21 cellular contexts compared by ENCODE assay signal in genomic region chr17:28917465-28917864, GRCh38. TPM values are rescaled to one million over a fixed set of nuclear protein-coding genes. Genes with fewer than 3 reads are reported as not detected.
DNase-seq lines count a peak whose midpoint lies in the region; ATAC-seq and TF ChIP-seq lines count a peak whose summit lies in the region.
"Had no signal": no experiment of that assay in that cellular context is flagged by ENCODE, and none has a peak within 500 bp of the region (broad histone marks: within the 10 kb centered on the region; RNA-seq: fewer than 3 reads in every experiment).

No MANE protein-coding gene starts in this region.

- H3K4me1 ChIP-seq in breast epithelium (no peaks in the 10 kb centered on the region), HUES64 (ENCODE audit: insufficient read depth, low read length) (no peaks in the 10 kb centered on the region)
- H3K4me1 ChIP-seq: HAP-1 had no signal

- H3K4me1 Mint-ChIP-seq in MCF 10A (ENCODE audit: insufficient read depth, unreplicated experiment), result peaks cover 9% of the 10 kb centered on the region
- no peaks in the 10 kb centered on the region for H3K4me1 Mint-ChIP-seq in glutamatergic neuron (ENCODE audit: low read depth, unreplicated experiment)
- H3K4me1 Mint-ChIP-seq in stimulated activated effector memory CD8-positive, alpha-beta T cell treated with anti-CD3 and anti-CD28 coated beads, Interleukin-12 subunit alpha, Interleukin-12 subunit beta, amount 100 ng/mL, for 72 hours, result peaks cover 10% of the 10 kb centered on the region
- peaks cover 8% of the 10 kb centered on the region for H3K4me1 Mint-ChIP-seq in activated CD8-positive, alpha-beta memory T cell treated with anti-CD3 and anti-CD28 coated beads, Interleukin-2, amount 10 ng/mL, durations not matched to agents 7 days and 5 days
- no peaks in the 10 kb centered on the region for H3K4me1 Mint-ChIP-seq in endothelial cell (ENCODE audit: unreplicated experiment)

- H3K27ac ChIP-seq in breast epithelium (peak overlapping the region; percentile 49 to 50), HUES64 (ENCODE audit: low read depth, low read length) (peak overlapping the region; percentile 8; the same call in 1 of the 2 replicates)

- no peaks in the 10 kb centered on the region for H3K9me3 ChIP-seq in breast epithelium
- H3K9me3 ChIP-seq in HUES64 (ENCODE audit: insufficient read depth, low read depth, low read length), result no peaks in the 10 kb centered on the region
- H3K9me3 ChIP-seq: HAP-1 had no signal

- ATAC-seq in stimulated activated effector memory CD8-positive, alpha-beta T cell treated with anti-CD3 and anti-CD28 coated beads, Interleukin-12 subunit alpha, Interleukin-12 subunit beta, amount 100 ng/mL, for 72 hours, result no peak
- ATAC-seq in activated CD8-positive, alpha-beta memory T cell treated with anti-CD3 and anti-CD28 coated beads, Interleukin-2, amount 10 ng/mL, durations not matched to agents 7 days and 5 days, result no peak

- no peak overlapping the region for H3K4me3 ChIP-seq in breast epithelium
- H3K4me3 ChIP-seq in HUES64 (ENCODE audit: low read length), result no peak overlapping the region
- H3K4me3 ChIP-seq: HAP-1 had no signal

- no peak overlapping the region for H3K4me3 Mint-ChIP-seq in MCF 10A (ENCODE audit: unreplicated experiment)
- H3K4me3 Mint-ChIP-seq in glutamatergic neuron (ENCODE audit: unreplicated experiment), result no peak overlapping the region
- H3K4me3 Mint-ChIP-seq in stimulated activated effector memory CD8-positive, alpha-beta T cell treated with anti-CD3 and anti-CD28 coated beads, Interleukin-12 subunit alpha, Interleukin-12 subunit beta, amount 100 ng/mL, for 72 hours, result no peak overlapping the region
- H3K4me3 Mint-ChIP-seq in activated CD8-positive, alpha-beta memory T cell treated with anti-CD3 and anti-CD28 coated beads, Interleukin-2, amount 10 ng/mL, durations not matched to agents 7 days and 5 days, result no peak overlapping the region
- H3K4me3 Mint-ChIP-seq in endothelial cell (ENCODE audit: unreplicated experiment), result no peak overlapping the region

- intact Hi-C loops in breast epithelium (cut with DNase I; ENCODE audit: low total_unique reads), result no loop called here
- intact Hi-C loops in MCF 10A (cut with micrococcal nuclease), result loop anchor here (5.0 kb wide), 1 partner anchor 155 kb away; no protein-coding TSS in a partner anchor

- no peak for TF ChIP-seq POLR2A in breast epithelium (IDR thresholded peaks at IDR 0.05)

- H3K9ac ChIP-seq in HUES64 (ENCODE audit: low read depth, low read length), result no peak overlapping the region

- no peak for TF ChIP-seq CTCF in breast epithelium (IDR thresholded peaks at IDR 0.05)
- no peak for TF ChIP-seq CTCF in MCF 10A (IDR thresholded peaks at IDR 0.05; ENCODE audit: unreplicated experiment)
- no peak for TF ChIP-seq CTCF in glutamatergic neuron (IDR thresholded peaks at IDR 0.05; ENCODE audit: partially characterized antibody, unreplicated experiment)
- no peak for TF ChIP-seq CTCF in endothelial cell (IDR thresholded peaks at IDR 0.05; ENCODE audit: unreplicated experiment)

- POLR2A ChIA-PET in MCF 10A (lab: Yijun Ruan, JAX), result no interaction called here

- no peak overlapping the region for H3K27ac Mint-ChIP-seq in MCF 10A (ENCODE audit: low read depth, unreplicated experiment)
- H3K27ac Mint-ChIP-seq in glutamatergic neuron (ENCODE audit: unreplicated experiment), result peak overlapping the region; percentile 64
- peak overlapping the region; percentile 70 for H3K27ac Mint-ChIP-seq in stimulated activated effector memory CD8-positive, alpha-beta T cell treated with anti-CD3 and anti-CD28 coated beads, Interleukin-12 subunit alpha, Interleukin-12 subunit beta, amount 100 ng/mL, for 72 hours
- H3K27ac Mint-ChIP-seq in activated CD8-positive, alpha-beta memory T cell treated with anti-CD3 and anti-CD28 coated beads, Interleukin-2, amount 10 ng/mL, durations not matched to agents 7 days and 5 days, result no peak overlapping the region
- no peak overlapping the region for H3K27ac Mint-ChIP-seq in endothelial cell (ENCODE audit: unreplicated experiment)

- H3K36me3 Mint-ChIP-seq in MCF 10A (ENCODE audit: insufficient read depth, unreplicated experiment) (peaks cover 99% of the 10 kb centered on the region), glutamatergic neuron (ENCODE audit: unreplicated experiment) (peaks cover 10% of the 10 kb centered on the region), endothelial cell (ENCODE audit: low read depth, unreplicated experiment) (peaks cover 55% of the 10 kb centered on the region)
- peaks cover 100% of the 10 kb centered on the region for H3K36me3 Mint-ChIP-seq in stimulated activated effector memory CD8-positive, alpha-beta T cell treated with anti-CD3 and anti-CD28 coated beads, Interleukin-12 subunit alpha, Interleukin-12 subunit beta, amount 100 ng/mL, for 72 hours
- peaks cover 65% of the 10 kb centered on the region for H3K36me3 Mint-ChIP-seq in activated CD8-positive, alpha-beta memory T cell treated with anti-CD3 and anti-CD28 coated beads, Interleukin-2, amount 10 ng/mL, durations not matched to agents 7 days and 5 days

- 95% methylated on average over 5 of the region's 5 CpGs for WGBS in HUES64

- H3K27me3 Mint-ChIP-seq in MCF 10A (ENCODE audit: insufficient read depth, unreplicated experiment) (no peaks in the 10 kb centered on the region), glutamatergic neuron (ENCODE audit: unreplicated experiment) (peaks cover 4% of the 10 kb centered on the region), endothelial cell (ENCODE audit: unreplicated experiment) (peaks cover 2% of the 10 kb centered on the region)
- H3K27me3 Mint-ChIP-seq in activated CD8-positive, alpha-beta memory T cell treated with anti-CD3 and anti-CD28 coated beads, Interleukin-2, amount 10 ng/mL, durations not matched to agents 7 days and 5 days, result no peaks in the 10 kb centered on the region

- no TSS peak for BruUV-seq in MCF 10A (replicated peaks; lab: Mats Ljungman, UMichigan)

- H3K9me3 Mint-ChIP-seq in MCF 10A (ENCODE audit: unreplicated experiment) (peaks cover 10% of the 10 kb centered on the region), glutamatergic neuron (ENCODE audit: unreplicated experiment) (peaks cover 1% of the 10 kb centered on the region), endothelial cell (ENCODE audit: unreplicated experiment) (no peaks in the 10 kb centered on the region)
- H3K9me3 Mint-ChIP-seq in stimulated activated effector memory CD8-positive, alpha-beta T cell treated with anti-CD3 and anti-CD28 coated beads, Interleukin-12 subunit alpha, Interleukin-12 subunit beta, amount 100 ng/mL, for 72 hours, result peaks cover 7% of the 10 kb centered on the region
- H3K9me3 Mint-ChIP-seq in activated CD8-positive, alpha-beta memory T cell treated with anti-CD3 and anti-CD28 coated beads, Interleukin-2, amount 10 ng/mL, durations not matched to agents 7 days and 5 days (ENCODE audit: low read depth), result no peaks in the 10 kb centered on the region

- H3K27me3 ChIP-seq in breast epithelium (no peaks in the 10 kb centered on the region), HUES64 (ENCODE audit: insufficient read depth, low read length) (no peaks in the 10 kb centered on the region)

- H3K36me3 ChIP-seq in breast epithelium, result peaks cover 6% of the 10 kb centered on the region
- peaks cover 96% of the 10 kb centered on the region for H3K36me3 ChIP-seq in HUES64 (ENCODE audit: insufficient read depth, low read length)

- CTCF ChIA-PET in MCF 10A (lab: Yijun Ruan, JAX), result interaction anchor here (0.6 to 2.8 kb wide), 8 partner anchors 8 to 191 kb away, joined by 3 to 22 read pairs (median 4); partner anchors contain the start of gene FLOT2
- CTCF ChIA-PET in activated CD8-positive, alpha-beta memory T cell treated with anti-CD3 and anti-CD28 coated beads, Interleukin-2, amount 10 ng/mL, durations not matched to agents 7 days and 5 days (lab: Charles Lee), result interaction anchor here (1.5 to 4.0 kb wide), 5 partner anchors 10 to 154 kb away, joined by 3 to 18 read pairs (median 7); partner anchors contain the start of gene DHRS13

- DNase-seq in breast epithelium (ENCODE audit: low spot score in 2 of 2) (no peak), MCF 10A (ENCODE audit: unreplicated experiment) (no peak), glutamatergic neuron (no peak), NOMO-1 treated with dmso at 0.1 percent for 144 hours (lab: John Stamatoyannopoulos, UW; ENCODE audit: unreplicated experiment) (no peak), endothelial cell (ENCODE audit: low spot score) (no peak)
- no peak for DNase-seq in stimulated activated effector memory CD8-positive, alpha-beta T cell treated with anti-CD3 and anti-CD28 coated beads, Interleukin-12 subunit alpha, Interleukin-12 subunit beta, amount 100 ng/mL, for 72 hours (ENCODE audit: low spot score in 2 of 2)
- DNase-seq in activated CD8-positive, alpha-beta memory T cell treated with anti-CD3 and anti-CD28 coated beads, Interleukin-2, amount 10 ng/mL, durations not matched to agents 7 days and 5 days, result no peak
- DNase-seq: activated CD4-positive, CD25-positive, alpha-beta regulatory T cell; activated naive CD4-positive, alpha-beta T cell treated with anti-CD3 and anti-CD28 coated beads, Interleukin-2, amount 50 U/mL, for 16 hours; C1 segment of cervical spinal cord; DMS153; KBM-7; kidney; mammary epithelial cell; NCI-H1694; NCI-H526; stimulated activated CD4-positive, alpha-beta T cell treated with anti-CD3 and anti-CD28 coated beads, Interleukin-15, amount 100 ng/mL, for 24 hours; substantia nigra; T-helper 2 cell had no signal

RNA-seq across cellular contexts. Expression of gene DHRS13, which starts 14.6 kb away (rescaled TPM):
- 10 to 100 TPM in 2 of 3 donors, 1 to 10 TPM in 1; 3.2 to 20.6 (median 14.2) TPM for total RNA-seq in breast epithelium
- 9.1 and 9.5 TPM in 2 replicates for total RNA-seq in MCF 10A (2022)
- 20.1 TPM for polyA plus RNA-seq in HUES64 (2013, experiment 1 of 2)
- 18.7 TPM for polyA plus RNA-seq in HUES64 (2013, experiment 2 of 2)
- 17.0 TPM for total RNA-seq in glutamatergic neuron (ENCODE audit: unreplicated experiment)
- total RNA-seq in activated CD8-positive, alpha-beta memory T cell treated with anti-CD3 and anti-CD28 coated beads, Interleukin-2, amount 10 ng/mL, durations not matched to agents 7 days and 5 days, result 10 to 100 TPM; 23.1 to 25.9 TPM
- 8.2 TPM for total RNA-seq in endothelial cell (ENCODE audit: unreplicated experiment)

RNA-seq across cellular contexts. Expression of gene FLOT2, which starts 19.9 kb away (rescaled TPM):
- total RNA-seq in breast epithelium (10 to 100 TPM; 49.8 to 78.3 (median 56.9) TPM), MCF 10A (2022) (98.5 and 126 TPM in 2 replicates), glutamatergic neuron (ENCODE audit: unreplicated experiment) (143 TPM), endothelial cell (ENCODE audit: unreplicated experiment) (156 TPM)
- polyA plus RNA-seq in HUES64 (2013, experiment 1 of 2), result 88.0 TPM
- 93.1 TPM for polyA plus RNA-seq in HUES64 (2013, experiment 2 of 2)
- 100 to 1,000 TPM; 143 to 191 TPM for total RNA-seq in activated CD8-positive, alpha-beta memory T cell treated with anti-CD3 and anti-CD28 coated beads, Interleukin-2, amount 10 ng/mL, durations not matched to agents 7 days and 5 days

RNA-seq across cellular contexts. Expression of gene PHF12, which starts 33.9 kb away (rescaled TPM):
- total RNA-seq in breast epithelium (10 to 100 TPM; 32.2 to 42.9 (median 40.3) TPM), MCF 10A (2022) (37.6 and 38.2 TPM in 2 replicates), glutamatergic neuron (ENCODE audit: unreplicated experiment) (59.8 TPM), endothelial cell (ENCODE audit: unreplicated experiment) (56.1 TPM)
- polyA plus RNA-seq in HUES64 (2013, experiment 1 of 2), result 27.3 TPM
- 33.0 TPM for polyA plus RNA-seq in HUES64 (2013, experiment 2 of 2)
- 10 to 100 TPM; 79.5 to 85.8 TPM for total RNA-seq in activated CD8-positive, alpha-beta memory T cell treated with anti-CD3 and anti-CD28 coated beads, Interleukin-2, amount 10 ng/mL, durations not matched to agents 7 days and 5 days

Comparison
In these comparisons a context has a peak if more than half of its experiments do, and no peak if none do; other contexts are left out.
1. H3K27ac Mint-ChIP-seq: peak in glutamatergic neuron (single experiment) and stimulated activated effector memory CD8-positive, alpha-beta T cell treated with anti-CD3 and anti-CD28 coated beads, Interleukin-12 subunit alpha, Interleukin-12 subunit beta, amount 100 ng/mL, for 72 hours (single experiment); none in MCF 10A (single experiment), activated CD8-positive, alpha-beta memory T cell treated with anti-CD3 and anti-CD28 coated beads, Interleukin-2, amount 10 ng/mL, durations not matched to agents 7 days and 5 days (single experiment) and endothelial cell (single experiment).